ENCODE assay signal across 8 cellular contexts in the genomic region with DNA sequence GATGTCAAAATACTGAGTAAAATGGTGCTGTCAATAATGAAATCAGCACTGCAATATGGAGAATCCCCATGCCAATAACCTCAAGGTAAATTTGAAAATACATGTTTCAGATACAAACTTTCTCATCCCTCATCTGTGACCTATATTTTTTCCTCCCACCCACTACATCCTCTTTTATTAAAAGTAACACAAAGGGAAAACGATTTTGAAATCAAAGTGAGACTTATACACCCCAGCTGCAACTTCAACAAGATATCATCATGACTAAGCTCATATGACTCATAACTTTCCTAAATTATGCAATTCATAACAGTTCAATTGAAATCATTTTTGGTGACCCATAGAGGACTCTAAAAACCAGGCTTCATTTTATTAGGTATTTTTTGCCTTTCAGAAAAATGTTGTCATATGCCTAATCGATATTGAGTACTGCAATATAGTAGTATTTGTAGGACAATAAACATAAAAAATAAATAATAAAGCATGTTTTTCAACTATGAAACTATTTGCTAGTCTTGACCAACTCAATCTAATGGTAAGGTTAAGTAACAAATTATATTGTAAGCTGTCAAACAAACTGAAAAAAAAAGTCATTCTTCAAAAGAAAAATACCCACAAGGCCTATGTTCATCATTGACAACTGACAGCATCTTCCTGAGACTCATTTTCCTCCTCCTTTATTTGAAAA. TPM values are rescaled to one million over a fixed set of nuclear protein-coding genes. Genes with fewer than 3 reads are reported as not detected.
DNase-seq lines count a peak whose midpoint lies in the region; ATAC-seq lines count a peak whose summit lies in the region.

No MANE protein-coding gene starts in this region.

- peaks cover 74% of the 10 kb centered on the region for H3K4me1 Mint-ChIP-seq in activated naive CD8-positive, alpha-beta T cell treated with anti-CD3 and anti-CD28 coated beads, Interleukin-2, amount 50 U/mL, for 24 hours

- peak overlapping the region; percentile 94 to 99 (median 98) for H3K27ac ChIP-seq in BLaER1 treated with 17β-estradiol and CSF1 and Interleukin-3, amounts not matched to agents 10 nM and 100 nM
- H3K27ac ChIP-seq in KOPT-K1 (ENCODE audit: low read depth, low read length, poor library complexity, severe bottlenecking) (peak overlapping the region; percentile 30), mesenchymal stem cell (ENCODE audit: low read length, poor library complexity, severe bottlenecking) (peak overlapping the region; percentile 3)

- no peak overlapping the region for H3K18ac ChIP-seq in mesenchymal stem cell (ENCODE audit: low read depth in 1 of 2, low read length in 2 of 2)

- peaks cover 60 to 78% (median 72%) of the 10 kb centered on the region in 10 experiments for H3K4me1 ChIP-seq in BLaER1 treated with 17β-estradiol and CSF1 and Interleukin-3, amounts not matched to agents 10 nM and 100 nM
- H3K4me1 ChIP-seq in mesenchymal stem cell (ENCODE audit: control insufficient read depth, insufficient read depth, low read depth, low read length), result peaks cover 12% of the 10 kb centered on the region

- no peak overlapping the region for H3K4ac ChIP-seq in mesenchymal stem cell (ENCODE audit: low read depth in 1 of 2, low read length in 2 of 2)

- no peak overlapping the region for H4K91ac ChIP-seq in mesenchymal stem cell (ENCODE audit: low read length)

- no peak overlapping the region for H3K14ac ChIP-seq in mesenchymal stem cell (ENCODE audit: low read length in 2 of 2)

- H3K36me3 Mint-ChIP-seq in activated naive CD8-positive, alpha-beta T cell treated with anti-CD3 and anti-CD28 coated beads, Interleukin-2, amount 50 U/mL, for 24 hours (ENCODE audit: low read depth), result no peaks in the 10 kb centered on the region

- H3K27me3 Mint-ChIP-seq in activated naive CD8-positive, alpha-beta T cell treated with anti-CD3 and anti-CD28 coated beads, Interleukin-2, amount 50 U/mL, for 24 hours, result no peaks in the 10 kb centered on the region

- ATAC-seq in activated naive CD8-positive, alpha-beta T cell treated with anti-CD3 and anti-CD28 coated beads, Interleukin-2, amount 50 U/mL, for 24 hours, result peak; percentile 37
- no peak for ATAC-seq in HG03280 (IDR thresholded peaks at IDR 0.05; ENCODE audit: unreplicated experiment)

- no peak overlapping the region for H2BK15ac ChIP-seq in mesenchymal stem cell (ENCODE audit: low read depth, poor library complexity, severe bottlenecking)

- H3K27me3 ChIP-seq in BLaER1 treated with 17β-estradiol and CSF1 and Interleukin-3, amounts not matched to agents 10 nM and 100 nM, result no peaks in the 10 kb centered on the region
- no peaks in the 10 kb centered on the region for H3K27me3 ChIP-seq in mesenchymal stem cell (ENCODE audit: control insufficient read depth in 1 of 2, insufficient read depth in 1 of 2, low read length in 2 of 2)

- no peak overlapping the region for H2AFZ ChIP-seq in mesenchymal stem cell (ENCODE audit: low read depth, low read length)

- DNase-seq in activated naive CD8-positive, alpha-beta T cell treated with anti-CD3 and anti-CD28 coated beads, Interleukin-2, amount 50 U/mL, for 24 hours, result no peak
- peak; percentile 83 for DNase-seq in mesenchymal stem cell
- no peak for DNase-seq in NCI-H1092 (lab: John Stamatoyannopoulos, UW)
- DNase-seq in inferior parietal cortex (ENCODE audit: extremely low spot score), result no peak
- DNase-seq in NCI-H187 treated with DMSO at 0.1 percent for 48 hours (lab: John Stamatoyannopoulos, UW), result no peak

- H3K79me1 ChIP-seq in mesenchymal stem cell (replicated peaks; ENCODE audit: low read length, poor library complexity, severe bottlenecking), result no peaks in the 10 kb centered on the region

- H2AK5ac ChIP-seq in mesenchymal stem cell (ENCODE audit: low read length, severe bottlenecking), result no peak overlapping the region

- no peak overlapping the region for H2BK5ac ChIP-seq in mesenchymal stem cell (ENCODE audit: low read depth, low read length, poor library complexity, severe bottlenecking)

- no peak overlapping the region for H3K23ac ChIP-seq in mesenchymal stem cell (ENCODE audit: low read length in 2 of 2)

- peaks cover 0 to 62% (median 6%) of the 10 kb centered on the region in 11 experiments; a peak in 13 of 22 replicates for H4K20me1 ChIP-seq in BLaER1 treated with 17β-estradiol and CSF1 and Interleukin-3, amounts not matched to agents 10 nM and 100 nM

- no peaks in the 10 kb centered on the region for H3K9me3 ChIP-seq in BLaER1 treated with 17β-estradiol and CSF1 and Interleukin-3, amounts not matched to agents 10 nM and 100 nM (replicated peaks in 1 of 11)
- H3K9me3 ChIP-seq in KOPT-K1 (ENCODE audit: insufficient read depth, low read length, poor library complexity, severe bottlenecking) (no peaks in the 10 kb centered on the region), mesenchymal stem cell (ENCODE audit: control insufficient read depth, low read length) (no peaks in the 10 kb centered on the region)

- H3K4me3 ChIP-seq in BLaER1 treated with 17β-estradiol and CSF1 and Interleukin-3, amounts not matched to agents 10 nM and 100 nM, result peak overlapping the region in 9 of 10 experiments; percentile 72 to 95 (median 86); a peak in 18 of 20 replicates
- H3K4me3 ChIP-seq in mesenchymal stem cell (ENCODE audit: insufficient read depth in 1 of 2, low read depth in 1 of 2, low read length in 2 of 2), result peak overlapping the region in 1 of 2 experiments; percentile 67

- no peak overlapping the region for H2BK12ac ChIP-seq in mesenchymal stem cell (ENCODE audit: low read length in 2 of 2)

- H3K27ac Mint-ChIP-seq in activated naive CD8-positive, alpha-beta T cell treated with anti-CD3 and anti-CD28 coated beads, Interleukin-2, amount 50 U/mL, for 24 hours, result peak overlapping the region; percentile 84

- no peak overlapping the region for H4K8ac ChIP-seq in mesenchymal stem cell (ENCODE audit: low read length)

- no peak overlapping the region for H2BK120ac ChIP-seq in mesenchymal stem cell (ENCODE audit: low read depth, low read length)

- H3K4me3 Mint-ChIP-seq in activated naive CD8-positive, alpha-beta T cell treated with anti-CD3 and anti-CD28 coated beads, Interleukin-2, amount 50 U/mL, for 24 hours, result peak overlapping the region; percentile 56

- peak overlapping the region; percentile 91 to 99 (median 97) for H3K9ac ChIP-seq in BLaER1 treated with 17β-estradiol and CSF1 and Interleukin-3, amounts not matched to agents 10 nM and 100 nM
- H3K9ac ChIP-seq in mesenchymal stem cell (ENCODE audit: low read length), result peak overlapping the region; percentile 82

- H3K36me3 ChIP-seq in BLaER1 treated with 17β-estradiol and CSF1 and Interleukin-3, amounts not matched to agents 10 nM and 100 nM, result peaks cover 0 to 30% (median 10%) of the 10 kb centered on the region in 11 experiments; a peak in 9 of 22 replicates
- H3K36me3 ChIP-seq in KOPT-K1 (ENCODE audit: insufficient read depth, low read length), result no peaks in the 10 kb centered on the region
- no peaks in the 10 kb centered on the region for H3K36me3 ChIP-seq in mesenchymal stem cell (ENCODE audit: control insufficient read depth in 1 of 2, insufficient read depth in 2 of 2, low read depth in 1 of 2, low read length in 2 of 2)

- peak overlapping the region; percentile 75 to 98 (median 92) for H3K4me2 ChIP-seq in BLaER1 treated with 17β-estradiol and CSF1 and Interleukin-3, amounts not matched to agents 10 nM and 100 nM
- H3K4me2 ChIP-seq in mesenchymal stem cell (ENCODE audit: low read length, poor library complexity, severe bottlenecking), result no peak overlapping the region

- no peaks in the 10 kb centered on the region for H3K9me3 Mint-ChIP-seq in activated naive CD8-positive, alpha-beta T cell treated with anti-CD3 and anti-CD28 coated beads, Interleukin-2, amount 50 U/mL, for 24 hours

- WGBS in mesenchymal stem cell, result 36% methylated on average over 1 of the region's 2 CpGs

RNA-seq across cellular contexts. Expression of gene ADAM17, which starts 3.0 kb away (rescaled TPM):
- polyA plus RNA-seq in mesenchymal stem cell (2013, experiment 1 of 2), result 29.8 TPM
- polyA plus RNA-seq in mesenchymal stem cell (2013, experiment 2 of 2), result 29.7 TPM

Comparison
In these comparisons a context has a peak if more than half of its experiments do, and no peak if none do; other contexts are left out.
1. H3K27ac ChIP-seq: peak in every context shown above with its lines; median percentile 98 in BLaER1 treated with 17β-estradiol and CSF1 and Interleukin-3, amounts not matched to agents 10 nM and 100 nM; 30 in KOPT-K1; 3 in mesenchymal stem cell.